1 cellular context compared by ENCODE assay signal in genomic region chr4:39638358-39639239, GRCh38.
TF ChIP-seq lines count a peak whose summit lies in the region.

SMIM14 (minus strand) TSS chr4:39638865; CDS start chr4:39605145, 33,720 bp downstream.

TF ChIP-seq in GM12878, 131 proteins besides CTCF, POLR2A, EP300 and RAD21 (continued from another document and continues in another):
- no peak for TF ChIP-seq ATF2 (IDR thresholded peaks at IDR 0.05; ENCODE audit: low read length)
- TF ChIP-seq MEF2B (IDR thresholded peaks at IDR 0.05; ENCODE audit: partially characterized antibody, poor library complexity, severe bottlenecking): no peak
- no peak; the same call in 1 of the 2 replicates for TF ChIP-seq ASH2L (IDR thresholded peaks at IDR 0.05; ENCODE audit: borderline replicate concordance, low read depth)
- no peak for TF ChIP-seq BMI1 (IDR thresholded peaks at IDR 0.05; ENCODE audit: borderline replicate concordance)
- TF ChIP-seq CEBPB (IDR thresholded peaks at IDR 0.05; ENCODE audit: borderline replicate concordance in 1 of 2, low read depth in 2 of 2, low read length in 2 of 2): peak in 1 of 2 experiments; percentile 90; a peak in 2 of 4 replicates
- no peak for TF ChIP-seq ZNF207 (IDR thresholded peaks at IDR 0.05; ENCODE audit: borderline replicate concordance)
- TF ChIP-seq IKZF2 (IDR thresholded peaks at IDR 0.05): peak; percentile 94 to 95
- TF ChIP-seq RCOR1 (conservative IDR thresholded peaks at IDR 0.05; ENCODE audit: low read depth, low read length): 0 out of 2 replicates have a peak, but pooled peaks have one; percentile 28
- TF ChIP-seq ELK1 (IDR thresholded peaks at IDR 0.05; ENCODE audit: low read depth, low read length): peak; percentile 79
- TF ChIP-seq HDAC2 (IDR thresholded peaks at IDR 0.05): no peak
- TF ChIP-seq ZBTB40 (IDR thresholded peaks at IDR 0.05; ENCODE audit: borderline replicate concordance): peak; percentile 25; the same call in 1 of the 2 replicates
- TF ChIP-seq SRF (IDR thresholded peaks at IDR 0.05; ENCODE audit: low read depth in 2 of 2, low read length in 2 of 2): no peak
- TF ChIP-seq CREM (IDR thresholded peaks at IDR 0.05; ENCODE audit: low read depth): peak; percentile 70
- peak; percentile 38; the same call in 1 of the 2 replicates for TF ChIP-seq RB1 (IDR thresholded peaks at IDR 0.05; ENCODE audit: borderline replicate concordance)
- peak; percentile 70; the same call in 1 of the 2 replicates for TF ChIP-seq GABPA (IDR thresholded peaks at IDR 0.05; ENCODE audit: low read depth)
- TF ChIP-seq FOXM1 (IDR thresholded peaks at IDR 0.05; ENCODE audit: low read depth, low read length): 0 out of 2 replicates have a peak, but pooled peaks have one; percentile 58
- peak; percentile 72; the same call in 1 of the 2 replicates for TF ChIP-seq RELB (IDR thresholded peaks at IDR 0.05; ENCODE audit: low read depth)
- peak; percentile 37; the same call in 1 of the 2 replicates for TF ChIP-seq SIN3A (IDR thresholded peaks at IDR 0.05; ENCODE audit: low read depth, low read length)
- peak; percentile 69 for TF ChIP-seq CHD2 (IDR thresholded peaks at IDR 0.05; ENCODE audit: borderline replicate concordance, low read depth, low read length)
- TF ChIP-seq DPF2 (IDR thresholded peaks at IDR 0.05): peak; percentile 80
- no peak for TF ChIP-seq HSF1 (IDR thresholded peaks at IDR 0.05; ENCODE audit: low read depth, low read length)
- no peak; the same call in 1 of the 2 replicates for TF ChIP-seq POLR2AphosphoS2 (IDR thresholded peaks at IDR 0.05; ENCODE audit: low read depth, low read length)
- no peak for TF ChIP-seq NFXL1 (IDR thresholded peaks at IDR 0.05; ENCODE audit: borderline replicate concordance)
- no peak for TF ChIP-seq NFIC (IDR thresholded peaks at IDR 0.05; ENCODE audit: low read depth, low read length)
- no peak for TF ChIP-seq SUPT20H (IDR thresholded peaks at IDR 0.05; ENCODE audit: borderline replicate concordance, control insufficient read depth, low read depth, low read length)
- TF ChIP-seq IKZF1 (conservative IDR thresholded peaks at IDR 0.05): peak; percentile 99
- TF ChIP-seq REST (IDR thresholded peaks at IDR 0.05; ENCODE audit: low read depth, low read length): no peak
- 0 out of 2 replicates have a peak, but pooled peaks have one; percentile 27 for TF ChIP-seq RFX5 (IDR thresholded peaks at IDR 0.05; ENCODE audit: low read depth, low read length)
- TF ChIP-seq PRDM15 (CRISPR knock-in tag; IDR thresholded peaks at IDR 0.05): no peak
- TF ChIP-seq KAT2A (conservative IDR thresholded peaks at IDR 0.05; ENCODE audit: control insufficient read depth, low read depth, low read length): no peak
- TF ChIP-seq HCFC1 (IDR thresholded peaks at IDR 0.05; ENCODE audit: low read length): no peak
- peak; percentile 34; the same call in 1 of the 2 replicates for TF ChIP-seq SMC3 (IDR thresholded peaks at IDR 0.05; ENCODE audit: borderline replicate concordance, low read length)
- TF ChIP-seq CBX5 (IDR thresholded peaks at IDR 0.05; ENCODE audit: low read depth): no peak; the same call in 1 of the 2 replicates
- no peak for TF ChIP-seq ATF3 (IDR thresholded peaks at IDR 0.05; ENCODE audit: borderline replicate concordance, extremely low read depth, low read depth, low read length)
- TF ChIP-seq POLR2AphosphoS5 (IDR thresholded peaks at IDR 0.05; ENCODE audit: low read length): peak; percentile 88
- no peak for TF ChIP-seq PBX3 (IDR thresholded peaks at IDR 0.05; ENCODE audit: insufficient replicate concordance, low read depth, low read length)
- TF ChIP-seq EZH2 (IDR thresholded peaks at IDR 0.05; ENCODE audit: borderline replicate concordance, control insufficient read depth, low read depth, low read length): no peak
- TF ChIP-seq BCL3 (IDR thresholded peaks at IDR 0.05; ENCODE audit: borderline replicate concordance, insufficient read depth, low read depth, low read length, poor library complexity, severe bottlenecking): no peak
